17 cellular contexts compared by ENCODE assay signal in the genomic region with DNA sequence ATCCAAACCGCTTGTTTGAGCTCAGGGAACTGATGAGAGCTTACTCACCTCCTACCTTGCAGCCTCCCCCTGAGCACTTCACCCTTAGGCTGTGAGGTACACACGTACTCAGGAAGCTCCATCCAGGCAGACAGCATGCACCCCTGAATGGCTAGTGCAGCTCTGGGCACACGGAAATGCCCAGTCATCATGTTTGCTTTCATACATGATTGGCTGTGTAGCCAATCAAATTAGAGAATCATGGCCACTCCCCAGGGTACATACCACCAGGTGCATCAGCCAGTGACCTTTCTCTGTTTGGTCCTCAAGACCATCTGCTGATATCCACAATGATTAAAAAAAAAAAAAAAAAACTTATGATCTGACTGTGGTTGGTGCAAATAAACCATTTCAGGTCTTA. TPM values are rescaled to one million over a fixed set of nuclear protein-coding genes. Genes with fewer than 3 reads are reported as not detected.
DNase-seq lines count a peak whose midpoint lies in the region; FAIRE-seq and TF ChIP-seq lines count a peak whose summit lies in the region.
"Had no signal": no experiment of that assay in that cellular context is flagged by ENCODE, and none has a peak within 500 bp of the region (broad histone marks: within the 10 kb centered on the region; RNA-seq: fewer than 3 reads in every experiment).

No MANE protein-coding gene starts in this region.

- H2BK5ac ChIP-seq in H1 (ENCODE audit: low read depth, low read length) (no peak overlapping the region), trophoblast cell (ENCODE audit: low read depth, low read length, poor library complexity) (no peak overlapping the region)

- H3K4me2 ChIP-seq in H1 (ENCODE audit: insufficient read depth in 1 of 2, low read depth in 2 of 2, low read length in 2 of 2) (no peak overlapping the region), trophoblast cell (ENCODE audit: low read length) (no peak overlapping the region)

- H3K9ac ChIP-seq in H1 (replicated peaks in 1 of 4; ENCODE audit: extremely low read depth in 1 of 4, low read depth in 3 of 4, low read length in 3 of 4) (no peak overlapping the region; a peak in 1 of 7 replicates), trophoblast cell (ENCODE audit: low read length) (no peak overlapping the region)

- H3K4ac ChIP-seq in H1 (replicated peaks; ENCODE audit: insufficient read length, low read depth, low read length) (no peak overlapping the region), trophoblast cell (ENCODE audit: low read depth, low read length) (no peak overlapping the region)

- H2BK20ac ChIP-seq in H1 (ENCODE audit: low read length) = no peak overlapping the region

- POLR2A ChIA-PET in H1 (lab: Charles Lee; ENCODE audit: partially characterized antibody) = no interaction called here

- TF ChIP-seq CTCF in H1 (IDR thresholded peaks at IDR 0.05; ENCODE audit: control extremely low read depth in 1 of 3, insufficient read depth in 1 of 3, low read depth in 1 of 3, low read length in 3 of 3) = no peak
- TF ChIP-seq CTCF in prostate gland (IDR thresholded peaks at IDR 0.05) = no peak

- H4K91ac ChIP-seq in H1 (replicated peaks; ENCODE audit: insufficient read length, low read length) (peak overlapping the region; percentile 10), trophoblast cell (ENCODE audit: low read depth, low read length) (no peak overlapping the region)

- H2AK5ac ChIP-seq in H1 (ENCODE audit: low read depth, low read length) (no peak overlapping the region), trophoblast cell (ENCODE audit: low read length) (no peak overlapping the region)

- intact Hi-C loops in prostate gland (cut with DNase I) = no loop called here

- H3K4me1 ChIP-seq in H1 (replicated peaks in 1 of 4; ENCODE audit: control insufficient read depth in 3 of 4, insufficient read depth in 4 of 4, low read length in 3 of 4) (peaks cover 0 to 6% (median 1%) of the 10 kb centered on the region in 4 experiments; a peak in 2 of 7 replicates), trophoblast cell (ENCODE audit: control insufficient read depth in 1 of 2, insufficient read depth in 2 of 2, low read length in 2 of 2) (no peaks in the 10 kb centered on the region), prostate gland (replicated peaks) (no peaks in the 10 kb centered on the region)
- H3K4me1 ChIP-seq: Caco-2 had no signal

- H3K27ac ChIP-seq in H1 (ENCODE audit: low read depth, low read length) = no peak overlapping the region
- H3K27ac ChIP-seq in trophoblast cell (ENCODE audit: low read depth, low read length) = no peak overlapping the region
- H3K27ac ChIP-seq in prostate gland = no peak overlapping the region
- H3K27ac ChIP-seq: C4-2B, SJSA1 had no signal

- CTCF ChIA-PET in H1 (lab: Charles Lee; ENCODE audit: partially characterized antibody) = no interaction called here

- H3K36me3 ChIP-seq in H1 (ENCODE audit: control insufficient read depth in 2 of 4, insufficient read depth in 4 of 4, low read length in 3 of 4) (no peaks in the 10 kb centered on the region), trophoblast cell (ENCODE audit: control insufficient read depth in 1 of 2, insufficient read depth in 2 of 2, low read length in 2 of 2) (no peaks in the 10 kb centered on the region), prostate gland (no peaks in the 10 kb centered on the region)

- H2BK15ac ChIP-seq in H1 (ENCODE audit: low read length) = no peak overlapping the region; the same call in 1 of the 2 replicates

- no peak for TF ChIP-seq POLR2A in H1 (IDR thresholded peaks at IDR 0.05; ENCODE audit: control extremely low read depth in 1 of 2, low read depth in 2 of 2, low read length in 2 of 2)
- no peak for TF ChIP-seq POLR2A in prostate gland (IDR thresholded peaks at IDR 0.05)

- no peaks in the 10 kb centered on the region for H4K20me1 ChIP-seq in H1 (replicated peaks in 1 of 2; ENCODE audit: control insufficient read depth in 1 of 2, insufficient read depth in 2 of 2, low read length in 2 of 2)

- H2AFZ ChIP-seq in H1 (ENCODE audit: low read length) = no peak overlapping the region
- H2AFZ ChIP-seq in trophoblast cell (ENCODE audit: insufficient read depth, low read length, poor library complexity) = no peak overlapping the region

- H3K14ac ChIP-seq in H1 (ENCODE audit: insufficient read length) (no peak overlapping the region), trophoblast cell (ENCODE audit: low read length) (no peak overlapping the region)

- H3K9me3 ChIP-seq in H1 (ENCODE audit: insufficient read depth in 2 of 2, low read depth in 1 of 2, low read length in 1 of 2) (no peaks in the 10 kb centered on the region), trophoblast cell (ENCODE audit: insufficient read depth, low read depth, low read length) (peaks cover 2% of the 10 kb centered on the region), prostate gland (no peaks in the 10 kb centered on the region)
- H3K9me3 ChIP-seq: Caco-2 had no signal

- TF ChIP-seq RAD21 in H1 (IDR thresholded peaks at IDR 0.05 in 1 of 2, conservative IDR thresholded peaks at IDR 0.05 in 1 of 2; ENCODE audit: low read depth in 2 of 2, low read length in 2 of 2) = no peak

- H4K8ac ChIP-seq in H1 (ENCODE audit: extremely low read depth, insufficient read depth, low read length) (no peak overlapping the region), trophoblast cell (ENCODE audit: low read depth, low read length) (no peak overlapping the region)

- no peak overlapping the region; the same call in 1 of the 2 replicates for H3K18ac ChIP-seq in H1 (ENCODE audit: extremely low read depth, low read length)
- no peak overlapping the region for H3K18ac ChIP-seq in trophoblast cell (ENCODE audit: low read length)

- no peak overlapping the region for H3K56ac ChIP-seq in H1 (replicated peaks; ENCODE audit: insufficient read length, low read depth, low read length)

- TF ChIP-seq EP300 in H1 (IDR thresholded peaks at IDR 0.05; ENCODE audit: borderline replicate concordance in 1 of 2, low read depth in 2 of 2, low read length in 2 of 2) = no peak

- 85% methylated on average over 3 of the region's 3 CpGs; no CpG with 5 or more reads in 1 of the 2 experiments for WGBS in H1 (ENCODE audit: extremely low coverage in 1 of 2, insufficient coverage in 1 of 2, insufficient read length in 1 of 2, insufficient replicate concordance in 2 of 2, low coverage in 1 of 2, low lambda C conversion rate in 2 of 2, missing lambda C conversion rate in 1 of 2), 2 experiments
- no CpG with 5 or more reads among the region's 3 CpGs for WGBS in trophoblast cell (ENCODE audit: extremely low coverage, insufficient coverage, insufficient read length)
- WGBS in prostate gland = 86% methylated on average over 3 of the region's 3 CpGs

- H2BK12ac ChIP-seq in H1 (ENCODE audit: low read depth, low read length) = no peak overlapping the region
- H2BK12ac ChIP-seq in trophoblast cell (ENCODE audit: low read length) = no peak overlapping the region

- no peak for FAIRE-seq in H1 (lab: Jason Lieb, UNC)
- FAIRE-seq: A204.1 had no signal

- no peak overlapping the region for H4K12ac ChIP-seq in trophoblast cell (ENCODE audit: low read depth, low read length)

- H3K79me1 ChIP-seq in H1 (ENCODE audit: low read depth, low read length) = no peaks in the 10 kb centered on the region
- no peaks in the 10 kb centered on the region for H3K79me1 ChIP-seq in trophoblast cell (ENCODE audit: low read length)

- H2BK120ac ChIP-seq in H1 (replicated peaks; ENCODE audit: low read depth, low read length) = no peak overlapping the region
- no peak overlapping the region for H2BK120ac ChIP-seq in trophoblast cell (ENCODE audit: insufficient read depth, low read length, poor library complexity)

- no peaks in the 10 kb centered on the region for H3K23me2 ChIP-seq in H1 (ENCODE audit: low read depth, low read length)

- H3K4me3 ChIP-seq in H1 (ENCODE audit: extremely low read depth in 1 of 4, insufficient read depth in 2 of 4, low read depth in 3 of 4, low read length in 4 of 4) (no peak overlapping the region), trophoblast cell (ENCODE audit: low read depth, low read length) (peak overlapping the region; percentile 38), prostate gland (no peak overlapping the region)
- H3K4me3 ChIP-seq: SJSA1 had no signal

- H3K23ac ChIP-seq in H1 (ENCODE audit: insufficient read length) (no peak overlapping the region), trophoblast cell (ENCODE audit: low read length) (no peak overlapping the region)

- H4K5ac ChIP-seq in H1 (ENCODE audit: insufficient read length, low read depth, low read length) = no peak overlapping the region

- DNase-seq in NCI-H146 (lab: John Stamatoyannopoulos, UW) = peak; percentile 81
- DNase-seq in NCI-H146 treated with DMSO at 0.1 percent for 48 hours (lab: John Stamatoyannopoulos, UW; ENCODE audit: unreplicated experiment) = no peak
- peak; percentile 64 for DNase-seq in NCI-H774 (lab: John Stamatoyannopoulos, UW)
- DNase-seq in H1 (ENCODE audit: low read depth in 1 of 2, low spot score in 2 of 2) = no peak
- no peak for DNase-seq in trophoblast cell
- DNase-seq in MV-4-11 (lab: John Stamatoyannopoulos, UW) = no peak
- no peak for DNase-seq in prostate gland (ENCODE audit: low spot score)
- no peak for DNase-seq in amygdala (lab: John Stamatoyannopoulos, UW)
- DNase-seq: Caco-2, DMS79 treated with DMSO at 0.1 percent for 48 hours, GDM1, H7, NCI-H1694 treated with DMSO at 0.1 percent for 48 hours had no signal

- no peaks in the 10 kb centered on the region for H3K27me3 ChIP-seq in H1 (replicated peaks in 1 of 4; ENCODE audit: control insufficient read depth in 3 of 4, extremely low read depth in 1 of 4, insufficient read depth in 3 of 4, low read length in 3 of 4)
- H3K27me3 ChIP-seq in trophoblast cell (ENCODE audit: insufficient read depth, low read length) = no peaks in the 10 kb centered on the region
- no peaks in the 10 kb centered on the region for H3K27me3 ChIP-seq in prostate gland (replicated peaks; ENCODE audit: insufficient read depth)
- H3K27me3 ChIP-seq: SJSA1 had no signal

- H3K79me2 ChIP-seq in H1 (ENCODE audit: control insufficient read depth in 1 of 2, insufficient read depth in 2 of 2, low read length in 2 of 2) (no peaks in the 10 kb centered on the region), trophoblast cell (ENCODE audit: control insufficient read depth, insufficient read depth, low read length, poor library complexity) (no peaks in the 10 kb centered on the region)

TF ChIP-seq in H1, 55 proteins besides CTCF, POLR2A, EP300 and RAD21 (continues in another document):
- TF ChIP-seq RFX5 (IDR thresholded peaks at IDR 0.05; ENCODE audit: borderline replicate concordance, low read depth, low read length) (no peak), TBP (IDR thresholded peaks at IDR 0.05; ENCODE audit: low read depth, low read length) (no peak)

RNA-seq across cellular contexts. Expression of gene RNF152, which starts 42.1 kb away (rescaled TPM):
- 2.2 and 2.7 TPM in 2 replicates for total RNA-seq in H1 (2021; fragmentation: NEBNext Ultra II Directional; extraction: Animal tissue kit (Norgen Biotek cat#: 25700))
- 1.1 and 1.7 TPM in 2 replicates for polyA plus RNA-seq in H1 (2011; rRNA removed)
- polyA plus RNA-seq in H1 (2011; cell fraction: cytosol; rRNA removed) = 0.92 TPM
- polyA plus RNA-seq in H1 (2011; cell fraction: nucleus; rRNA removed) = 1.1 TPM
- 0.29 to 0.99 TPM (median 0.70 TPM) in 4 replicates for polyA plus RNA-seq in H1 (2012, experiment 1 of 2)
- polyA plus RNA-seq in H1 (2012, experiment 2 of 2) = 0.03 TPM
- polyA plus RNA-seq in H1 (2013, experiment 1 of 2) = 0.69 TPM
- 0.46 TPM for polyA plus RNA-seq in H1 (2013, experiment 2 of 2)
- polyA minus RNA-seq in H1 (2011; rRNA and poly(A)+ RNA removed) = 5.6 and 7.6 TPM in 2 replicates
- 0.81 TPM for polyA minus RNA-seq in H1 (2011; cell fraction: cytosol; rRNA and poly(A)+ RNA removed)
- 4.8 TPM for polyA minus RNA-seq in H1 (2011; cell fraction: nucleus; rRNA and poly(A)+ RNA removed)
- 4.0 and 4.4 TPM in 2 replicates for polyA plus RNA-seq in trophoblast cell (2013)
- 10 to 100 TPM; 15.5 to 38.9 TPM for total RNA-seq in prostate gland
- total RNA-seq: OCI-LY7 had no signal

Comparison
In these comparisons a context has a peak if more than half of its experiments do, and no peak if none do; other contexts are left out.
1. DNase-seq: peak in NCI-H146 (single experiment) and NCI-H774 (single experiment); none in NCI-H146 treated with DMSO at 0.1 percent for 48 hours (single experiment), H1 (0 of 2), trophoblast cell (0 of 2), MV-4-11 (single experiment), prostate gland (single experiment) and amygdala (0 of 56).